Comparison of ENCODE assay signal across 14 cellular contexts in genomic region chr3:46938118-46938517, GRCh38. TPM values are rescaled to one million over a fixed set of nuclear protein-coding genes. Genes with fewer than 3 reads are reported as not detected.
A peak's percentile ranks its signal among the peaks of the same experiment; 100 is the strongest.
DNase-seq lines count a peak whose midpoint lies in the region; ATAC-seq and TF ChIP-seq lines count a peak whose summit lies in the region.
"Had no signal": no experiment of that assay in that cellular context is flagged by ENCODE, and none has a peak within 500 bp of the region (broad histone marks: within the 10 kb centered on the region; RNA-seq: fewer than 3 reads in every experiment).

No MANE protein-coding gene starts in this region.

- peaks cover 52% of the 10 kb centered on the region for H3K36me3 Mint-ChIP-seq in activated CD4-positive, alpha-beta memory T cell treated with anti-CD3 and anti-CD28 coated beads, Interleukin-2, amount 10 ng/mL, durations not matched to agents 7 days and 5 days (ENCODE audit: low read depth)
- H3K36me3 Mint-ChIP-seq in activated CD4-positive, alpha-beta memory T cell treated with anti-CD3 and anti-CD28 coated beads for 36 hours, result peaks cover 24% of the 10 kb centered on the region
- peaks cover 21 to 40% (median 29%) of the 10 kb centered on the region in 3 donors for H3K36me3 Mint-ChIP-seq in immature natural killer cell

- H3K4me1 ChIP-seq in OCI-LY3 (ENCODE audit: low read length) (peaks cover 85% of the 10 kb centered on the region), spleen (peaks cover 43 to 96% (median 78%) of the 10 kb centered on the region in 6 donors)

- no peaks in the 10 kb centered on the region for H3K9me3 ChIP-seq in OCI-LY3 (ENCODE audit: insufficient read depth, low read length)
- H3K9me3 ChIP-seq in spleen, result no peaks in the 10 kb centered on the region
- H3K9me3 ChIP-seq: esophagus squamous epithelium had no signal

- no peaks in the 10 kb centered on the region for H3K27me3 Mint-ChIP-seq in activated CD4-positive, alpha-beta memory T cell treated with anti-CD3 and anti-CD28 coated beads, Interleukin-2, amount 10 ng/mL, durations not matched to agents 7 days and 5 days
- H3K27me3 Mint-ChIP-seq in activated CD4-positive, alpha-beta memory T cell treated with anti-CD3 and anti-CD28 coated beads for 36 hours, result no peaks in the 10 kb centered on the region
- H3K27me3 Mint-ChIP-seq in immature natural killer cell (ENCODE audit: low read depth in 3 of 3), result peaks cover 0 to 7% (median 2%) of the 10 kb centered on the region in 3 donors
- H3K27me3 Mint-ChIP-seq: naive thymus-derived CD4-positive, alpha-beta T cell had no signal

- H3K4me3 Mint-ChIP-seq in activated CD4-positive, alpha-beta memory T cell treated with anti-CD3 and anti-CD28 coated beads, Interleukin-2, amount 10 ng/mL, durations not matched to agents 7 days and 5 days, result no peak overlapping the region
- H3K4me3 Mint-ChIP-seq in activated CD4-positive, alpha-beta memory T cell treated with anti-CD3 and anti-CD28 coated beads for 36 hours, result no peak overlapping the region
- peak overlapping the region; percentile 60 to 72 (median 68) for H3K4me3 Mint-ChIP-seq in immature natural killer cell
- H3K4me3 Mint-ChIP-seq: naive thymus-derived CD4-positive, alpha-beta T cell had no signal

- H4K20me1 ChIP-seq in OCI-LY3 (ENCODE audit: insufficient read depth, low read length), result peaks cover 7% of the 10 kb centered on the region; the same call in 1 of the 2 replicates

- H3K36me3 ChIP-seq in OCI-LY3 (replicated peaks; ENCODE audit: low read depth, low read length) (peaks cover 73% of the 10 kb centered on the region), spleen (peaks cover 0 to 89% (median 30%) of the 10 kb centered on the region in 6 donors)

- TF ChIP-seq POLR2A in spleen (IDR thresholded peaks at IDR 0.05), result no peak

- H3K9ac ChIP-seq in OCI-LY3 (ENCODE audit: low read length), result peak overlapping the region; percentile 21; the same call in 1 of the 2 replicates

- DNase-seq in activated CD4-positive, alpha-beta memory T cell treated with anti-CD3 and anti-CD28 coated beads, Interleukin-2, amount 10 ng/mL, durations not matched to agents 7 days and 5 days, result no peak
- DNase-seq in activated CD4-positive, alpha-beta memory T cell treated with anti-CD3 and anti-CD28 coated beads for 36 hours, result no peak
- no peak for DNase-seq in immature natural killer cell
- DNase-seq in spleen, result no peak
- no peak for DNase-seq in NCI-H2227 treated with DMSO at 0.1 percent for 48 hours (lab: John Stamatoyannopoulos, UW)
- DNase-seq in left lobe of liver (ENCODE audit: low spot score), result no peak
- DNase-seq in inferior parietal cortex (ENCODE audit: extremely low spot score), result no peak
- DNase-seq: 8988T; activated effector memory CD4-positive, alpha-beta T cell treated with anti-CD3 and anti-CD28 coated beads, Interleukin-2, amount 50 U/mL, for 16 hours; esophagus squamous epithelium; hippocampal formation; naive thymus-derived CD4-positive, alpha-beta T cell; NCI-H146 had no signal

- POLR2A ChIA-PET in activated CD4-positive, alpha-beta memory T cell treated with anti-CD3 and anti-CD28 coated beads, Interleukin-2, amount 10 ng/mL, durations not matched to agents 7 days and 5 days (lab: Charles Lee), result no interaction called here
- POLR2A ChIA-PET in activated CD4-positive, alpha-beta memory T cell treated with anti-CD3 and anti-CD28 coated beads for 36 hours (lab: Charles Lee), result no interaction called here

- H3K27me3 ChIP-seq in OCI-LY3 (ENCODE audit: low read depth, low read length), result no peaks in the 10 kb centered on the region
- H3K27me3 ChIP-seq in spleen (replicated peaks in 1 of 7), result no peaks in the 10 kb centered on the region
- H3K27me3 ChIP-seq: esophagus squamous epithelium had no signal

- H3K4me2 ChIP-seq in OCI-LY3 (ENCODE audit: low read length), result peak overlapping the region; percentile 53

- CTCF ChIA-PET in activated CD4-positive, alpha-beta memory T cell treated with anti-CD3 and anti-CD28 coated beads, Interleukin-2, amount 10 ng/mL, durations not matched to agents 7 days and 5 days (lab: Charles Lee), result no interaction called here
- CTCF ChIA-PET in activated CD4-positive, alpha-beta memory T cell treated with anti-CD3 and anti-CD28 coated beads for 36 hours (lab: Charles Lee), result no interaction called here

- ATAC-seq in left lobe of liver, result no peak

- 88 to 95% (median 93%) methylated on average over 2 of the region's 2 CpGs for WGBS in spleen, 5 donors

- H3K27ac ChIP-seq in OCI-LY3 (ENCODE audit: low read length) (peak overlapping the region; percentile 65), spleen (peak overlapping the region in 6 of 8 donors; percentile 6 to 88 (median 80))

- no peak overlapping the region for H2AFZ ChIP-seq in OCI-LY3 (ENCODE audit: low read depth, low read length)

- H3K9me3 Mint-ChIP-seq in activated CD4-positive, alpha-beta memory T cell treated with anti-CD3 and anti-CD28 coated beads, Interleukin-2, amount 10 ng/mL, durations not matched to agents 7 days and 5 days, result no peaks in the 10 kb centered on the region
- no peaks in the 10 kb centered on the region for H3K9me3 Mint-ChIP-seq in activated CD4-positive, alpha-beta memory T cell treated with anti-CD3 and anti-CD28 coated beads for 36 hours
- H3K9me3 Mint-ChIP-seq in immature natural killer cell, result no peaks in the 10 kb centered on the region
- H3K9me3 Mint-ChIP-seq: naive thymus-derived CD4-positive, alpha-beta T cell had no signal

- intact Hi-C loops in activated CD4-positive, alpha-beta memory T cell treated with anti-CD3 and anti-CD28 coated beads for 36 hours (cut with micrococcal nuclease), result no loop called here
- intact Hi-C loops in spleen (cut with DNase I; ENCODE audit: low total_unique reads), result no loop called here

- peaks cover 96% of the 10 kb centered on the region for H3K79me2 ChIP-seq in OCI-LY3 (ENCODE audit: low read length)

- H3K27ac Mint-ChIP-seq in activated CD4-positive, alpha-beta memory T cell treated with anti-CD3 and anti-CD28 coated beads, Interleukin-2, amount 10 ng/mL, durations not matched to agents 7 days and 5 days, result peak overlapping the region; percentile 45
- H3K27ac Mint-ChIP-seq in activated CD4-positive, alpha-beta memory T cell treated with anti-CD3 and anti-CD28 coated beads for 36 hours, result no peak overlapping the region
- peak overlapping the region; percentile 87 to 98 (median 94) for H3K27ac Mint-ChIP-seq in immature natural killer cell

- H3K4me3 ChIP-seq in OCI-LY3 (ENCODE audit: low read length), result no peak overlapping the region
- no peak overlapping the region for H3K4me3 ChIP-seq in spleen
- H3K4me3 ChIP-seq: esophagus squamous epithelium had no signal

- peaks cover 45% of the 10 kb centered on the region for H3K4me1 Mint-ChIP-seq in activated CD4-positive, alpha-beta memory T cell treated with anti-CD3 and anti-CD28 coated beads, Interleukin-2, amount 10 ng/mL, durations not matched to agents 7 days and 5 days
- peaks cover 37% of the 10 kb centered on the region for H3K4me1 Mint-ChIP-seq in activated CD4-positive, alpha-beta memory T cell treated with anti-CD3 and anti-CD28 coated beads for 36 hours (ENCODE audit: low read depth)
- peaks cover 73 to 84% of the 10 kb centered on the region in 2 donors for H3K4me1 Mint-ChIP-seq in immature natural killer cell

- TF ChIP-seq CTCF in OCI-LY3 (IDR thresholded peaks at IDR 0.05; ENCODE audit: low read depth, low read length), result no peak
- no peak for TF ChIP-seq CTCF in spleen (IDR thresholded peaks at IDR 0.05 in 8 of 11, conservative IDR thresholded peaks at IDR 0.05 in 3 of 11)

RNA-seq across cellular contexts. Expression of gene CCDC12, which starts 38.4 kb away (rescaled TPM):
- total RNA-seq in activated CD4-positive, alpha-beta memory T cell treated with anti-CD3 and anti-CD28 coated beads, Interleukin-2, amount 10 ng/mL, durations not matched to agents 7 days and 5 days, result 10 to 100 TPM; 55.0 to 56.7 TPM
- 10 to 100 TPM; 44.3 to 49.9 TPM for total RNA-seq in activated CD4-positive, alpha-beta memory T cell treated with anti-CD3 and anti-CD28 coated beads for 36 hours
- polyA plus RNA-seq in immature natural killer cell (100 to 1,000 TPM; 114 to 174 (median 129) TPM), spleen (100 to 1,000 TPM in 2 of 3 donors, 10 to 100 TPM in 1; 93.5 to 124 (median 105) TPM)
- total RNA-seq in spleen (10 to 100 TPM; 36.5 to 71.4 (median 54.7) TPM), left lobe of liver (19.3 TPM)

RNA-seq across cellular contexts. Expression of gene NBEAL2, which starts 41.3 kb away (rescaled TPM):
- 100 to 1,000 TPM; 254 to 267 TPM for total RNA-seq in activated CD4-positive, alpha-beta memory T cell treated with anti-CD3 and anti-CD28 coated beads, Interleukin-2, amount 10 ng/mL, durations not matched to agents 7 days and 5 days
- 100 to 1,000 TPM; 114 to 117 TPM for total RNA-seq in activated CD4-positive, alpha-beta memory T cell treated with anti-CD3 and anti-CD28 coated beads for 36 hours
- 10 to 100 TPM in 1 of 3 donors, 1 to 10 TPM in 2; 7.9 to 28.4 (median 9.9) TPM for polyA plus RNA-seq in immature natural killer cell
- 100 to 1,000 TPM; 101 to 271 (median 162) TPM for total RNA-seq in spleen
- 100 to 1,000 TPM in 2 of 3 donors, 10 to 100 TPM in 1; 44.0 to 126 (median 119) TPM for polyA plus RNA-seq in spleen
- 12.2 TPM for total RNA-seq in left lobe of liver

Comparison
In these comparisons a context has a peak if more than half of its experiments do, and no peak if none do; other contexts are left out.
1. H3K4me3 Mint-ChIP-seq: peak in immature natural killer cell (5 of 5); none in activated CD4-positive, alpha-beta memory T cell treated with anti-CD3 and anti-CD28 coated beads, Interleukin-2, amount 10 ng/mL, durations not matched to agents 7 days and 5 days (single experiment) and activated CD4-positive, alpha-beta memory T cell treated with anti-CD3 and anti-CD28 coated beads for 36 hours (single experiment).